In the genomic region with DNA sequence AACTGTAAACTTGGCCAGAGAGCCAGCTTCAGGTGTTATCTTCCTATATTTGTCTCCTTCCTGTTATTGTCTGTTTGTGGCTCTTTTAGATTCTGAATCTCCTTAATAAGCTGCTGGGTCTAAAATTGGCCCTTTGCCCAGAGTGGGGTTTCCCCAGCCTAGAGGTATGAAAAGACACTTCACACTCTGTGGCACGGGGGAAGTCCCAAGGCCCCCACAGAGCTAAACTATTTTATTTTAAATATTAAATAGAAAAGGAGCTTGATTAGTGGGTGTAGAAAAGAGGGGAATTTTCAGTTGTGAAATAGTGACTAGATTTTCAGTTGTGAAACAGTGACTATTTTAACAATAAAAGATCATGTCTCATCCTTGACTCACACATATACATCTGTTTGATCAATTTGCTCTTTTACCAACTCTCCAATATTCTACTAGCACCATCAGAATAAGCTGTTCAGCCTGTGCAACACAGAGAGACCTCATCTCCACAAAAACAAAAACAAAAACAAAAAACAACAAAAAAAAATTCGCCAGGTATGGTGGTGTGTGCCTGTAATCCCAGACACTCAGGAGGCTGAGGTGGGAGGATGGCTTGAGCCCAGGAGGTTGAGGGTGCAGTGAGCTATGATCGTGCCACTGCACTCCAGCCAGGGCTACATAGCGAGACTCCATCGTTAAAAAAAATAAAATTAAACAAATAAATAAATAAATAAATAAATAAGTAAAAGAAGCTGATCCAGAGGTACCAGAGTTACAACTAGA, we compare ENCODE assay signal across 1 cellular context.
TF ChIP-seq lines count a peak whose summit lies in the region.

No MANE protein-coding gene starts in this region.

TF ChIP-seq in SK-N-SH, 30 proteins besides CTCF, POLR2A, EP300 and RAD21 (continued from another document):
- TF ChIP-seq, protein P1, sequence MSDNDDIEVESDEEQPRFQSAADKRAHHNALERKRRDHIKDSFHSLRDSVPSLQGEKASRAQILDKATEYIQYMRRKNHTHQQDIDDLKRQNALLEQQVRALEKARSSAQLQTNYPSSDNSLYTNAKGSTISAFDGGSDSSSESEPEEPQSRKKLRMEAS (IDR thresholded peaks at IDR 0.05; ENCODE audit: low read depth) = no peak
- TF ChIP-seq TEAD4 (IDR thresholded peaks at IDR 0.05; ENCODE audit: borderline replicate concordance, insufficient read depth) = no peak
- no peak for TF ChIP-seq GABPA (IDR thresholded peaks at IDR 0.05; ENCODE audit: low read depth)
- no peak for TF ChIP-seq USF2 (IDR thresholded peaks at IDR 0.05; ENCODE audit: borderline replicate concordance, low read depth, low read length)
- TF ChIP-seq SMC3 (IDR thresholded peaks at IDR 0.05; ENCODE audit: low read depth, low read length) = no peak
- no peak for TF ChIP-seq USF1 (IDR thresholded peaks at IDR 0.05; ENCODE audit: borderline replicate concordance, low read depth)
- TF ChIP-seq FOXJ3 (CRISPR knock-in tag; IDR thresholded peaks at IDR 0.05) = no peak
